9 cellular contexts compared by ENCODE assay signal in the genomic region with DNA sequence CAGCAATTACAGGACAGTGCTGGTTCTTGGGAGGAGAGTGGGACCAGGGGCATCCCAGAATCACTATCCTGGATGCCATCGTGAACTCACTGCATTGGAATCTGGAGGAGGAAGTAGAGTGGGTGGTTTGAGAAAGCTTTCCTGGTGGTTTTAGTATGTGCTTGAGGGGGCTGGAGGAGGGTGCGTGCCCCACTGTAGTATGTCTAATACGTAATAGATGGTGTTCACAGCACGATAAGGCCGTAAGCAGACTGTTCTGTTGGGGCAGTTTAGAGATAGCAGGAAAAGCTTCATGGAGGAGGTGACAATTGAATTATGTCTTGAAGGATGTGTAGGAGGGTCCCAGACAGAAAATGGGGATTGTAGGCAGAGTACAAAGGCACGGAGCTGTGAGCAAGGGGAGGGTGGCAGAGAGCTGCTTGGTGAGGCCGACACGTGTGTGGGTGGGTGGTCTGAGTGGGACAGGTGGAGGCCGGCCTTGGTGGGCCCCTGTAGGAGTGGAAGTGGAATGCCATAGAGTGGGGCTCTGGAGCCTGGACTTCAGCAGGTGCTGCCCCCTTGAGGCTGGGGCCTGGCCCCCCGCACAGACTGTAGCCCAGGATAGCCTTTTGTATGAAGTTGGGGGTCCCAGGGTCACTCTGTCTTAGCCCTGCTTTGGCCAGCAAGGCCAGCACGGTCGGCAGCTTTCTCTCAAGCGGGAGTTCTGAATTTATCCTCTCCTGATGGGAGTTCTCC. TPM values are rescaled to one million over a fixed set of nuclear protein-coding genes. Genes with fewer than 3 reads are reported as not detected.
DNase-seq lines count a peak whose midpoint lies in the region; ATAC-seq and TF ChIP-seq lines count a peak whose summit lies in the region.
"Had no signal": no experiment of that assay in that cellular context is flagged by ENCODE, and none has a peak within 500 bp of the region (broad histone marks: within the 10 kb centered on the region; RNA-seq: fewer than 3 reads in every experiment).

No MANE protein-coding gene starts in this region.

- no peaks in the 10 kb centered on the region for H3K79me2 ChIP-seq in OCI-LY1 (ENCODE audit: insufficient read depth, low read length)

- H3K9me2 ChIP-seq in OCI-LY1 (ENCODE audit: low read depth, low read length): no peaks in the 10 kb centered on the region

- H3K4me3 ChIP-seq in OCI-LY1 (ENCODE audit: low read depth, low read length, poor library complexity, severe bottlenecking) (no peak overlapping the region), epithelial cell of proximal tubule (ENCODE audit: low read depth, low read length) (no peak overlapping the region), MG63 (no peak overlapping the region)

- DNase-seq in GM03348 (ENCODE audit: low spot score): peak; percentile 65
- DNase-seq in epithelial cell of proximal tubule (ENCODE audit: low read depth): no peak
- DNase-seq in renal cortical epithelial cell (ENCODE audit: low read depth): peak; percentile 72
- no peak for DNase-seq in MG63
- no peak for DNase-seq in NCI-H1048 (lab: John Stamatoyannopoulos, UW)
- no peak for DNase-seq in NCI-H2171 treated with DMSO at 0.1 percent for 48 hours (lab: John Stamatoyannopoulos, UW)
- DNase-seq: activated CD4-positive, alpha-beta T cell treated with anti-CD3 and anti-CD28 coated beads for 4 hours had no signal

- H3K36me3 ChIP-seq in OCI-LY1 (ENCODE audit: insufficient read depth, low read length) (no peaks in the 10 kb centered on the region), MG63 (no peaks in the 10 kb centered on the region; the same call in 1 of the 2 replicates)

- ATAC-seq in GM21619 (IDR thresholded peaks at IDR 0.05; ENCODE audit: unreplicated experiment): no peak

- no peak overlapping the region for H2AFZ ChIP-seq in OCI-LY1 (ENCODE audit: low read length)

- no peaks in the 10 kb centered on the region for H3F3A ChIP-seq in OCI-LY1 (ENCODE audit: insufficient read depth, low read length)

- no peak overlapping the region for H3K27ac ChIP-seq in OCI-LY1 (ENCODE audit: low read depth, low read length, poor library complexity, severe bottlenecking)

- no peaks in the 10 kb centered on the region for H4K20me1 ChIP-seq in OCI-LY1 (ENCODE audit: insufficient read depth, low read length)

- no peaks in the 10 kb centered on the region for H3K9me3 ChIP-seq in OCI-LY1 (ENCODE audit: low read length)
- no peaks in the 10 kb centered on the region for H3K9me3 ChIP-seq in MG63

- no peaks in the 10 kb centered on the region for H3K4me1 ChIP-seq in OCI-LY1 (ENCODE audit: insufficient read depth, low read length, severe bottlenecking)

- no peaks in the 10 kb centered on the region for H3K27me3 ChIP-seq in OCI-LY1 (ENCODE audit: insufficient read depth, low read length)
- H3K27me3 ChIP-seq in MG63: no peaks in the 10 kb centered on the region

- TF ChIP-seq CTCF in OCI-LY1 (IDR thresholded peaks at IDR 0.05; ENCODE audit: low read length) (peak; percentile 46), epithelial cell of proximal tubule (conservative IDR thresholded peaks at IDR 0.05; ENCODE audit: low read depth, low read length) (peak; percentile 54)

- H3K4me2 ChIP-seq in OCI-LY1 (ENCODE audit: low read length): no peak overlapping the region

- H3K9ac ChIP-seq in OCI-LY1 (ENCODE audit: low read length): no peak overlapping the region

RNA-seq across cellular contexts. Expression of a gene that starts 37.0 kb away (rescaled TPM):
- total RNA-seq in epithelial cell of proximal tubule (9.5 and 14.5 TPM in 2 replicates), renal cortical epithelial cell (13.9 and 14.6 TPM in 2 replicates)
- total RNA-seq in MG63 (2014; rRNA removed; shearing (Covaris generic); ENCODE audit: low replicate concordance): 6.0 and 10.0 TPM in 2 replicates

RNA-seq across cellular contexts. Expression of a gene that starts 59.8 kb away (rescaled TPM):
- total RNA-seq in epithelial cell of proximal tubule (not detected in 2 replicates), renal cortical epithelial cell (0.10 TPM in 1 of 2 replicates, not detected in the other)
- not detected in 2 replicates for total RNA-seq in MG63 (2014; rRNA removed; shearing (Covaris generic); ENCODE audit: low replicate concordance)

Comparison
In these comparisons a context has a peak if more than half of its experiments do, and no peak if none do; other contexts are left out.
1. DNase-seq: peak in GM03348 (single experiment) and renal cortical epithelial cell (single experiment); none in epithelial cell of proximal tubule (single experiment), MG63 (single experiment), NCI-H1048 (single experiment) and NCI-H2171 treated with DMSO at 0.1 percent for 48 hours (single experiment).